ENCODE assay signal across 1 cellular context in the genomic region with DNA sequence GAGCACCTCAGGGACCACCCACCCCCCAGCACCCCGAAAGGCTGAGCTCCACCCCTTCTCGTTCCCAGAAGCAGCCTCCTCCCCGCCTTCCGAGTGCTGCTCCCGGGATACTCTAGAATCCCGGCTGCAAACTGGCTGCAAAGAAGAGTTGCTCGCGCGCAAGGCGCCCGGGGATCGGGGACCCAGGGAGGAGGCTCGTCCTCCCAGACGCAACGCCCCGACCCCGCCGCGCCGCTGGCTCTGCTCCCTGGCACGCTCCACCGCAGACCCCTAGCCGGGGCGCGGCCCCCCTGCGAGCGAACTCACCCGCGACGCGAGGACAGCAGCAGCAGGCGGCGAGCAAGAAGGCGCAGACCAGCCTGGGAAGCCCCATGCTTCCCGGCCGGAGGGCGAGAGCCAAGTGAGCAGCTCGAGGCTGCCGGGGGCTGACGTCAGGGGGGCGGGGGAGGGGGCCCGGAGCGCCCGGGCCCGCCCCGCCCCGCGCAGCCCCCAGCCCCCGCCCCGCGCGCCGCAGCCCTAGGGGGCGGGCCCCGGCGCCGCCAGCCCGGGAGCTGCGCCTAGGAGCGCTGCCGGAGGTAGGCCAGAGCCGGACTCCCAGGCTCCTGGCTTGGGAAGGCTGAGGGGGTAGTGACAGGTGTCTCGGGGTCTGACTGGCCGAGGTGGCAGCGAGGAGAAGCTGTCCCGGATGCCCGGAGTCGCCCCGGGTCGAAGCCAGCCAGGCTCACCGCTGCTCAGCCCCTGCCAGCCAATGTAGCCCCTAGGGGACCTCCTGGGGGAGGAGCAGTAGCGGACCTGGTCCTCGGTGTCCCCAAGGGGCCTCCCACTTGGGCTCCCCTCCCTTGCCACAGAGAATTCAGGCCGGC.
TF ChIP-seq lines count a peak whose summit lies in the region.

A gene with protein sequence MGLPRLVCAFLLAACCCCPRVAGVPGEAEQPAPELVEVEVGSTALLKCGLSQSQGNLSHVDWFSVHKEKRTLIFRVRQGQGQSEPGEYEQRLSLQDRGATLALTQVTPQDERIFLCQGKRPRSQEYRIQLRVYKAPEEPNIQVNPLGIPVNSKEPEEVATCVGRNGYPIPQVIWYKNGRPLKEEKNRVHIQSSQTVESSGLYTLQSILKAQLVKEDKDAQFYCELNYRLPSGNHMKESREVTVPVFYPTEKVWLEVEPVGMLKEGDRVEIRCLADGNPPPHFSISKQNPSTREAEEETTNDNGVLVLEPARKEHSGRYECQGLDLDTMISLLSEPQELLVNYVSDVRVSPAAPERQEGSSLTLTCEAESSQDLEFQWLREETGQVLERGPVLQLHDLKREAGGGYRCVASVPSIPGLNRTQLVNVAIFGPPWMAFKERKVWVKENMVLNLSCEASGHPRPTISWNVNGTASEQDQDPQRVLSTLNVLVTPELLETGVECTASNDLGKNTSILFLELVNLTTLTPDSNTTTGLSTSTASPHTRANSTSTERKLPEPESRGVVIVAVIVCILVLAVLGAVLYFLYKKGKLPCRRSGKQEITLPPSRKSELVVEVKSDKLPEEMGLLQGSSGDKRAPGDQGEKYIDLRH (minus strand): TSS at position 402 of the 863 bp plus-strand sequence. CDS start 29 bp downstream, at position 373.

TF ChIP-seq in HepG2, 621 proteins besides CTCF, POLR2A, EP300 and RAD21 (continued from another document and continues in another):
- TF ChIP-seq, protein P1, sequence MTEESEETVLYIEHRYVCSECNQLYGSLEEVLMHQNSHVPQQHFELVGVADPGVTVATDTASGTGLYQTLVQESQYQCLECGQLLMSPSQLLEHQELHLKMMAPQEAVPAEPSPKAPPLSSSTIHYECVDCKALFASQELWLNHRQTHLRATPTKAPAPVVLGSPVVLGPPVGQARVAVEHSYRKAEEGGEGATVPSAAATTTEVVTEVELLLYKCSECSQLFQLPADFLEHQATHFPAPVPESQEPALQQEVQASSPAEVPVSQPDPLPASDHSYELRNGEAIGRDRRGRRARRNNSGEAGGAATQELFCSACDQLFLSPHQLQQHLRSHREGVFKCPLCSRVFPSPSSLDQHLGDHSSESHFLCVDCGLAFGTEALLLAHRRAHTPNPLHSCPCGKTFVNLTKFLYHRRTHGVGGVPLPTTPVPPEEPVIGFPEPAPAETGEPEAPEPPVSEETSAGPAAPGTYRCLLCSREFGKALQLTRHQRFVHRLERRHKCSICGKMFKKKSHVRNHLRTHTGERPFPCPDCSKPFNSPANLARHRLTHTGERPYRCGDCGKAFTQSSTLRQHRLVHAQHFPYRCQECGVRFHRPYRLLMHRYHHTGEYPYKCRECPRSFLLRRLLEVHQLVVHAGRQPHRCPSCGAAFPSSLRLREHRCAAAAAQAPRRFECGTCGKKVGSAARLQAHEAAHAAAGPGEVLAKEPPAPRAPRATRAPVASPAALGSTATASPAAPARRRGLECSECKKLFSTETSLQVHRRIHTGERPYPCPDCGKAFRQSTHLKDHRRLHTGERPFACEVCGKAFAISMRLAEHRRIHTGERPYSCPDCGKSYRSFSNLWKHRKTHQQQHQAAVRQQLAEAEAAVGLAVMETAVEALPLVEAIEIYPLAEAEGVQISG (CRISPR knock-in tag; IDR thresholded peaks at IDR 0.05): 0 out of 2 replicates have a peak, but pooled peaks have one; percentile 11
- TF ChIP-seq, protein P2, sequence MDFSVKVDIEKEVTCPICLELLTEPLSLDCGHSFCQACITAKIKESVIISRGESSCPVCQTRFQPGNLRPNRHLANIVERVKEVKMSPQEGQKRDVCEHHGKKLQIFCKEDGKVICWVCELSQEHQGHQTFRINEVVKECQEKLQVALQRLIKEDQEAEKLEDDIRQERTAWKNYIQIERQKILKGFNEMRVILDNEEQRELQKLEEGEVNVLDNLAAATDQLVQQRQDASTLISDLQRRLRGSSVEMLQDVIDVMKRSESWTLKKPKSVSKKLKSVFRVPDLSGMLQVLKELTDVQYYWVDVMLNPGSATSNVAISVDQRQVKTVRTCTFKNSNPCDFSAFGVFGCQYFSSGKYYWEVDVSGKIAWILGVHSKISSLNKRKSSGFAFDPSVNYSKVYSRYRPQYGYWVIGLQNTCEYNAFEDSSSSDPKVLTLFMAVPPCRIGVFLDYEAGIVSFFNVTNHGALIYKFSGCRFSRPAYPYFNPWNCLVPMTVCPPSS (IDR thresholded peaks at IDR 0.05): no peak
- TF ChIP-seq, protein P3, sequence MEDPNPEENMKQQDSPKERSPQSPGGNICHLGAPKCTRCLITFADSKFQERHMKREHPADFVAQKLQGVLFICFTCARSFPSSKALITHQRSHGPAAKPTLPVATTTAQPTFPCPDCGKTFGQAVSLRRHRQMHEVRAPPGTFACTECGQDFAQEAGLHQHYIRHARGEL (CRISPR knock-in tag; IDR thresholded peaks at IDR 0.05): 0 out of 2 replicates have a peak, but pooled peaks have one; percentile 41
- TF ChIP-seq, protein P4, sequence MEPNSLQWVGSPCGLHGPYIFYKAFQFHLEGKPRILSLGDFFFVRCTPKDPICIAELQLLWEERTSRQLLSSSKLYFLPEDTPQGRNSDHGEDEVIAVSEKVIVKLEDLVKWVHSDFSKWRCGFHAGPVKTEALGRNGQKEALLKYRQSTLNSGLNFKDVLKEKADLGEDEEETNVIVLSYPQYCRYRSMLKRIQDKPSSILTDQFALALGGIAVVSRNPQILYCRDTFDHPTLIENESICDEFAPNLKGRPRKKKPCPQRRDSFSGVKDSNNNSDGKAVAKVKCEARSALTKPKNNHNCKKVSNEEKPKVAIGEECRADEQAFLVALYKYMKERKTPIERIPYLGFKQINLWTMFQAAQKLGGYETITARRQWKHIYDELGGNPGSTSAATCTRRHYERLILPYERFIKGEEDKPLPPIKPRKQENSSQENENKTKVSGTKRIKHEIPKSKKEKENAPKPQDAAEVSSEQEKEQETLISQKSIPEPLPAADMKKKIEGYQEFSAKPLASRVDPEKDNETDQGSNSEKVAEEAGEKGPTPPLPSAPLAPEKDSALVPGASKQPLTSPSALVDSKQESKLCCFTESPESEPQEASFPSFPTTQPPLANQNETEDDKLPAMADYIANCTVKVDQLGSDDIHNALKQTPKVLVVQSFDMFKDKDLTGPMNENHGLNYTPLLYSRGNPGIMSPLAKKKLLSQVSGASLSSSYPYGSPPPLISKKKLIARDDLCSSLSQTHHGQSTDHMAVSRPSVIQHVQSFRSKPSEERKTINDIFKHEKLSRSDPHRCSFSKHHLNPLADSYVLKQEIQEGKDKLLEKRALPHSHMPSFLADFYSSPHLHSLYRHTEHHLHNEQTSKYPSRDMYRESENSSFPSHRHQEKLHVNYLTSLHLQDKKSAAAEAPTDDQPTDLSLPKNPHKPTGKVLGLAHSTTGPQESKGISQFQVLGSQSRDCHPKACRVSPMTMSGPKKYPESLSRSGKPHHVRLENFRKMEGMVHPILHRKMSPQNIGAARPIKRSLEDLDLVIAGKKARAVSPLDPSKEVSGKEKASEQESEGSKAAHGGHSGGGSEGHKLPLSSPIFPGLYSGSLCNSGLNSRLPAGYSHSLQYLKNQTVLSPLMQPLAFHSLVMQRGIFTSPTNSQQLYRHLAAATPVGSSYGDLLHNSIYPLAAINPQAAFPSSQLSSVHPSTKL (CRISPR knock-in tag; IDR thresholded peaks at IDR 0.05): 0 out of 2 replicates have a peak, but pooled peaks have one; percentile 19
- TF ChIP-seq, protein P5, sequence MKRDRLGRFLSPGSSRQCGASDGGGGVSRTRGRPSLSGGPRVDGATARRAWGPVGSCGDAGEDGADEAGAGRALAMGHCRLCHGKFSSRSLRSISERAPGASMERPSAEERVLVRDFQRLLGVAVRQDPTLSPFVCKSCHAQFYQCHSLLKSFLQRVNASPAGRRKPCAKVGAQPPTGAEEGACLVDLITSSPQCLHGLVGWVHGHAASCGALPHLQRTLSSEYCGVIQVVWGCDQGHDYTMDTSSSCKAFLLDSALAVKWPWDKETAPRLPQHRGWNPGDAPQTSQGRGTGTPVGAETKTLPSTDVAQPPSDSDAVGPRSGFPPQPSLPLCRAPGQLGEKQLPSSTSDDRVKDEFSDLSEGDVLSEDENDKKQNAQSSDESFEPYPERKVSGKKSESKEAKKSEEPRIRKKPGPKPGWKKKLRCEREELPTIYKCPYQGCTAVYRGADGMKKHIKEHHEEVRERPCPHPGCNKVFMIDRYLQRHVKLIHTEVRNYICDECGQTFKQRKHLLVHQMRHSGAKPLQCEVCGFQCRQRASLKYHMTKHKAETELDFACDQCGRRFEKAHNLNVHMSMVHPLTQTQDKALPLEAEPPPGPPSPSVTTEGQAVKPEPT (CRISPR knock-in tag; IDR thresholded peaks at IDR 0.05; ENCODE audit: low read depth): 0 out of 2 replicates have a peak, but pooled peaks have one; percentile 27
- TF ChIP-seq CC2D1A (CRISPR knock-in tag; IDR thresholded peaks at IDR 0.05): no peak
- TF ChIP-seq NFE2L2 (IDR thresholded peaks at IDR 0.05; ENCODE audit: low read length): no peak
- TF ChIP-seq ZNF780A (CRISPR knock-in tag; IDR thresholded peaks at IDR 0.05): no peak
- TF ChIP-seq, protein P6, sequence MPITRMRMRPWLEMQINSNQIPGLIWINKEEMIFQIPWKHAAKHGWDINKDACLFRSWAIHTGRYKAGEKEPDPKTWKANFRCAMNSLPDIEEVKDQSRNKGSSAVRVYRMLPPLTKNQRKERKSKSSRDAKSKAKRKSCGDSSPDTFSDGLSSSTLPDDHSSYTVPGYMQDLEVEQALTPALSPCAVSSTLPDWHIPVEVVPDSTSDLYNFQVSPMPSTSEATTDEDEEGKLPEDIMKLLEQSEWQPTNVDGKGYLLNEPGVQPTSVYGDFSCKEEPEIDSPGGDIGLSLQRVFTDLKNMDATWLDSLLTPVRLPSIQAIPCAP (CRISPR knock-in tag; IDR thresholded peaks at IDR 0.05; ENCODE audit: low read depth): no peak
- no peak for TF ChIP-seq FOXA1 (IDR thresholded peaks at IDR 0.05)
- TF ChIP-seq FOXA1 (CRISPR knock-in tag; IDR thresholded peaks at IDR 0.05): no peak
- 0 out of 2 replicates have a peak, but pooled peaks have one; percentile 21 for TF ChIP-seq SALL2 (CRISPR knock-in tag; IDR thresholded peaks at IDR 0.05)
- no peak for TF ChIP-seq TBP (CRISPR knock-in tag; IDR thresholded peaks at IDR 0.05)
- 0 out of 2 replicates have a peak, but pooled peaks have one; percentile 29 for TF ChIP-seq KDM2A (CRISPR knock-in tag; IDR thresholded peaks at IDR 0.05; ENCODE audit: borderline replicate concordance, low read depth)
- TF ChIP-seq, protein P7, sequence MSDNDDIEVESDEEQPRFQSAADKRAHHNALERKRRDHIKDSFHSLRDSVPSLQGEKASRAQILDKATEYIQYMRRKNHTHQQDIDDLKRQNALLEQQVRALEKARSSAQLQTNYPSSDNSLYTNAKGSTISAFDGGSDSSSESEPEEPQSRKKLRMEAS (IDR thresholded peaks at IDR 0.05): peak; percentile 53; the same call in 1 of the 2 replicates
- TF ChIP-seq PTBP1 (IDR thresholded peaks at IDR 0.05; ENCODE audit: low read depth, low read length, poor library complexity, severe bottlenecking): peak; percentile 34
- TF ChIP-seq MEF2D (CRISPR knock-in tag; IDR thresholded peaks at IDR 0.05): no peak
- TF ChIP-seq MXI1 (IDR thresholded peaks at IDR 0.05; ENCODE audit: borderline replicate concordance, low read depth, low read length): 0 out of 3 replicates have a peak, but pooled peaks have one; percentile 13
- no peak for TF ChIP-seq ARHGAP35 (CRISPR knock-in tag; IDR thresholded peaks at IDR 0.05; ENCODE audit: borderline replicate concordance)
- TF ChIP-seq MAZ (IDR thresholded peaks at IDR 0.05; ENCODE audit: borderline replicate concordance, low read depth, low read length): no peak
- peak; percentile 53; the same call in 1 of the 2 replicates for TF ChIP-seq MAZ (CRISPR knock-in tag; IDR thresholded peaks at IDR 0.05; ENCODE audit: low read depth)
- TF ChIP-seq, protein P8, sequence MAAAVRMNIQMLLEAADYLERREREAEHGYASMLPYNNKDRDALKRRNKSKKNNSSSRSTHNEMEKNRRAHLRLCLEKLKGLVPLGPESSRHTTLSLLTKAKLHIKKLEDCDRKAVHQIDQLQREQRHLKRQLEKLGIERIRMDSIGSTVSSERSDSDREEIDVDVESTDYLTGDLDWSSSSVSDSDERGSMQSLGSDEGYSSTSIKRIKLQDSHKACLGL (CRISPR knock-in tag; IDR thresholded peaks at IDR 0.05): 0 out of 2 replicates have a peak, but pooled peaks have one; percentile 46
- TF ChIP-seq ZMYM3 (CRISPR knock-in tag; IDR thresholded peaks at IDR 0.05): no peak
- TF ChIP-seq ZNF879 (CRISPR knock-in tag; IDR thresholded peaks at IDR 0.05): no peak
- TF ChIP-seq ZFX (CRISPR knock-in tag; IDR thresholded peaks at IDR 0.05; ENCODE audit: low read depth): peak; percentile 22; the same call in 1 of the 2 replicates
- TF ChIP-seq ZFP41 (CRISPR knock-in tag; IDR thresholded peaks at IDR 0.05; ENCODE audit: borderline replicate concordance): no peak
- TF ChIP-seq TAF1 (CRISPR knock-in tag; IDR thresholded peaks at IDR 0.05): peak; percentile 83
- 0 out of 2 replicates have a peak, but pooled peaks have one; percentile 37 for TF ChIP-seq POLR2AphosphoS5 (IDR thresholded peaks at IDR 0.05; ENCODE audit: low read depth, low read length)
- no peak for TF ChIP-seq PHB2 (IDR thresholded peaks at IDR 0.05; ENCODE audit: partially characterized antibody)
- no peak for TF ChIP-seq ZBTB3 (CRISPR knock-in tag; IDR thresholded peaks at IDR 0.05; ENCODE audit: borderline replicate concordance, low read depth)
- peak; percentile 70 for TF ChIP-seq RBFOX2 (IDR thresholded peaks at IDR 0.05; ENCODE audit: low read depth, low read length)
- TF ChIP-seq, protein P9, sequence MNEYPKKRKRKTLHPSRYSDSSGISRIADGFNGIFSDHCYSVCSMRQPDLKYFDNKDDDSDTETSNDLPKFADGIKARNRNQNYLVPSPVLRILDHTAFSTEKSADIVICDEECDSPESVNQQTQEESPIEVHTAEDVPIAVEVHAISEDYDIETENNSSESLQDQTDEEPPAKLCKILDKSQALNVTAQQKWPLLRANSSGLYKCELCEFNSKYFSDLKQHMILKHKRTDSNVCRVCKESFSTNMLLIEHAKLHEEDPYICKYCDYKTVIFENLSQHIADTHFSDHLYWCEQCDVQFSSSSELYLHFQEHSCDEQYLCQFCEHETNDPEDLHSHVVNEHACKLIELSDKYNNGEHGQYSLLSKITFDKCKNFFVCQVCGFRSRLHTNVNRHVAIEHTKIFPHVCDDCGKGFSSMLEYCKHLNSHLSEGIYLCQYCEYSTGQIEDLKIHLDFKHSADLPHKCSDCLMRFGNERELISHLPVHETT (CRISPR knock-in tag; conservative IDR thresholded peaks at IDR 0.05): no peak
- TF ChIP-seq PHF8 (CRISPR knock-in tag; IDR thresholded peaks at IDR 0.05): peak; percentile 57
- TF ChIP-seq HNRNPL (IDR thresholded peaks at IDR 0.05; ENCODE audit: low read depth, low read length): peak; percentile 59; the same call in 1 of the 2 replicates
- TF ChIP-seq CENPT (CRISPR knock-in tag; IDR thresholded peaks at IDR 0.05; ENCODE audit: low read depth): no peak
